In genomic region chr6:57097596-57097995, GRCh38 we compare ENCODE assay signal across 23 cellular contexts. TPM values are rescaled to one million over a fixed set of nuclear protein-coding genes. Genes with fewer than 3 reads are reported as not detected.
DNase-seq lines count a peak whose midpoint lies in the region; ATAC-seq and TF ChIP-seq lines count a peak whose summit lies in the region.
"Had no signal": no experiment of that assay in that cellular context is flagged by ENCODE, and none has a peak within 500 bp of the region (broad histone marks: within the 10 kb centered on the region; RNA-seq: fewer than 3 reads in every experiment).

No MANE protein-coding gene starts in this region.

- no peak for DNase-seq in SK-N-SH
- peak; percentile 17 for DNase-seq in brain microvascular endothelial cell
- DNase-seq in hepatocyte (ENCODE audit: low spot score) = no peak
- no peak for DNase-seq in smooth muscle cell (lab: John Stamatoyannopoulos, UW; ENCODE audit: unreplicated experiment)
- no peak for DNase-seq in T-helper 9 cell
- DNase-seq: activated CD4-positive, CD25-positive, alpha-beta regulatory T cell treated with anti-CD3 and anti-CD28 coated beads, Interleukin-2, amount 50 U/mL, for 72 hours; activated naive CD8-positive, alpha-beta T cell treated with anti-CD3 and anti-CD28 coated beads, Interleukin-2, amount 50 U/mL, for 24 hours; H7; heart left ventricle; lower lobe of right lung; naive thymus-derived CD8-positive, alpha-beta T cell; NCI-H2029; NCI-H446 had no signal

- CTCF ChIA-PET in SK-N-SH (lab: Yijun Ruan, JAX) = interaction anchor here (1.3 kb wide), 1 partner anchor 194 kb away, joined by 3 read pairs; no protein-coding TSS in a partner anchor

- H3K4me2 ChIP-seq in SK-N-SH (no peak overlapping the region), hepatocyte (no peak overlapping the region), smooth muscle cell (peak overlapping the region; percentile 35)
- H3K4me2 ChIP-seq: BLaER1 had no signal

- H3K27me3 ChIP-seq in SK-N-SH (ENCODE audit: insufficient read depth) = no peaks in the 10 kb centered on the region
- H3K27me3 ChIP-seq in brain microvascular endothelial cell (replicated peaks) = no peaks in the 10 kb centered on the region
- H3K27me3 ChIP-seq in hepatocyte = no peaks in the 10 kb centered on the region
- H3K27me3 ChIP-seq in smooth muscle cell (ENCODE audit: low read depth) = no peaks in the 10 kb centered on the region
- H3K27me3 ChIP-seq: BLaER1, esophagus muscularis mucosa, heart left ventricle had no signal

- TF ChIP-seq RAD21 in SK-N-SH (IDR thresholded peaks at IDR 0.05; ENCODE audit: low read length) = no peak

- TF ChIP-seq EP300 in SK-N-SH (IDR thresholded peaks at IDR 0.05; ENCODE audit: borderline replicate concordance in 1 of 2, low read depth in 1 of 2, low read length in 1 of 2) = no peak

- peaks cover 70 to 75% of the 10 kb centered on the region in 2 experiments for H3K36me3 ChIP-seq in SK-N-SH (replicated peaks in 1 of 2; ENCODE audit: control insufficient read depth in 1 of 2, insufficient read depth in 2 of 2, low read length in 1 of 2)
- peaks cover 49% of the 10 kb centered on the region for H3K36me3 ChIP-seq in brain microvascular endothelial cell (replicated peaks)
- H3K36me3 ChIP-seq in hepatocyte (replicated peaks; ENCODE audit: insufficient read depth, low read depth) = peaks cover 4% of the 10 kb centered on the region
- peaks cover 39% of the 10 kb centered on the region for H3K36me3 ChIP-seq in smooth muscle cell (ENCODE audit: low read depth)

- H3K79me2 ChIP-seq in SK-N-SH (ENCODE audit: insufficient read depth) (peaks cover 98% of the 10 kb centered on the region), hepatocyte (peaks cover 97% of the 10 kb centered on the region), smooth muscle cell (ENCODE audit: low read depth) (peaks cover 96% of the 10 kb centered on the region)

- H3K9ac ChIP-seq in SK-N-SH (no peak overlapping the region), smooth muscle cell (ENCODE audit: low read depth) (no peak overlapping the region)
- H3K9ac ChIP-seq: BLaER1, parathyroid adenoma had no signal

- TF ChIP-seq CTCF in SK-N-SH (IDR thresholded peaks at IDR 0.05) (no peak), brain microvascular endothelial cell (IDR thresholded peaks at IDR 0.05; ENCODE audit: low read depth, low read length, missing control alignments) (no peak), hepatocyte (IDR thresholded peaks at IDR 0.05; ENCODE audit: poor library complexity) (no peak), smooth muscle cell (IDR thresholded peaks at IDR 0.05; ENCODE audit: borderline replicate concordance, insufficient read depth, poor library complexity, severe bottlenecking) (no peak)

- H2AFZ ChIP-seq in SK-N-SH (ENCODE audit: low read depth) (no peak overlapping the region), hepatocyte (no peak overlapping the region), smooth muscle cell (ENCODE audit: low read depth) (no peak overlapping the region)
- H2AFZ ChIP-seq: parathyroid adenoma had no signal

- H3K9me2 ChIP-seq in SK-N-SH (no peaks in the 10 kb centered on the region), hepatocyte (replicated peaks; ENCODE audit: insufficient read depth) (no peaks in the 10 kb centered on the region)

- H3K9me3 ChIP-seq in SK-N-SH (no peaks in the 10 kb centered on the region), hepatocyte (ENCODE audit: low read depth) (no peaks in the 10 kb centered on the region), smooth muscle cell (replicated peaks; ENCODE audit: low read depth) (no peaks in the 10 kb centered on the region)
- H3K9me3 ChIP-seq: esophagus muscularis mucosa, heart left ventricle, lower lobe of right lung had no signal

- peaks cover 39% of the 10 kb centered on the region for H4K20me1 ChIP-seq in SK-N-SH (ENCODE audit: insufficient read depth)
- H4K20me1 ChIP-seq in hepatocyte (ENCODE audit: insufficient read depth, poor library complexity, severe bottlenecking) = peaks cover 47% of the 10 kb centered on the region
- H4K20me1 ChIP-seq in smooth muscle cell (ENCODE audit: low read depth) = peaks cover 93% of the 10 kb centered on the region

- 90% methylated on average over 1 of the region's 1 CpG for WGBS in SK-N-SH (ENCODE audit: low lambda C conversion rate)
- 74% methylated on average over 1 of the region's 1 CpG for WGBS in hepatocyte (ENCODE audit: low lambda C conversion rate, missing lambda C conversion rate)
- WGBS in smooth muscle cell (ENCODE audit: low lambda C conversion rate) = 86% methylated on average over 1 of the region's 1 CpG

- H3K27ac ChIP-seq in SK-N-SH (ENCODE audit: low read depth in 2 of 2, low read length in 1 of 2) (0 out of 4 replicates have a peak overlapping the region, but pooled peaks of 1 of the 2 experiments have one; percentile 9), brain microvascular endothelial cell (no peak overlapping the region), hepatocyte (peak overlapping the region; percentile 25), smooth muscle cell (ENCODE audit: low read depth) (peak overlapping the region; percentile 71)
- H3K27ac ChIP-seq: 22Rv1, BLaER1, esophagus muscularis mucosa, heart left ventricle, lower lobe of right lung, parathyroid adenoma, SK-N-MC had no signal

- POLR2A ChIA-PET in SK-N-SH (lab: Yijun Ruan, JAX) = no interaction called here

- H3K4me1 ChIP-seq in SK-N-SH (ENCODE audit: control insufficient read depth in 1 of 2, insufficient read depth in 2 of 2, low read depth in 1 of 2, low read length in 1 of 2) = peaks cover 7 to 9% of the 10 kb centered on the region in 2 experiments; a peak in 2 of 4 replicates
- H3K4me1 ChIP-seq in hepatocyte (ENCODE audit: insufficient read depth) = peaks cover 10% of the 10 kb centered on the region
- H3K4me1 ChIP-seq in smooth muscle cell (ENCODE audit: low read depth) = peaks cover 19% of the 10 kb centered on the region

- 0 out of 3 replicates have a peak, but pooled peaks have one; percentile 24 for ATAC-seq in SK-N-SH treated with all-trans-retinoic acid at 6 μM for 48 hours
- no peak for ATAC-seq in HG03442 (IDR thresholded peaks at IDR 0.05; ENCODE audit: unreplicated experiment)
- ATAC-seq in GM19324 (IDR thresholded peaks at IDR 0.05; ENCODE audit: low FRiP score, unreplicated experiment) = no peak
- ATAC-seq: activated naive CD8-positive, alpha-beta T cell treated with anti-CD3 and anti-CD28 coated beads, Interleukin-2, amount 50 U/mL, for 24 hours; activated T-helper 17 cell treated with anti-CD3 and anti-CD28 coated beads, Interleukin-2, amount 50 U/mL, for 72 hours; GM12878; heart left ventricle; naive thymus-derived CD8-positive, alpha-beta T cell had no signal

- H3F3A ChIP-seq in SK-N-SH (replicated peaks; ENCODE audit: insufficient read depth) = no peaks in the 10 kb centered on the region
- no peaks in the 10 kb centered on the region for H3F3A ChIP-seq in smooth muscle cell (ENCODE audit: low read depth)

- no peak overlapping the region for H3K4me3 ChIP-seq in SK-N-SH (ENCODE audit: low read depth in 2 of 2, low read length in 1 of 2)
- H3K4me3 ChIP-seq in brain microvascular endothelial cell (ENCODE audit: low read depth, low read length) = no peak overlapping the region
- H3K4me3 ChIP-seq in hepatocyte = no peak overlapping the region
- H3K4me3 ChIP-seq in smooth muscle cell = no peak overlapping the region
- H3K4me3 ChIP-seq: BLaER1, esophagus muscularis mucosa, GM12878, heart left ventricle, lower lobe of right lung, SK-N-MC had no signal

- in situ Hi-C loops in brain microvascular endothelial cell (cut with HindIII; ENCODE audit: low pct_ligation_motif_present, low sequenced_read_pairs) = no loop called here

TF ChIP-seq in SK-N-SH treated with all-trans-retinoic acid at 6 μM for 48 hours, 23 proteins besides CTCF, POLR2A, EP300 and RAD21:
- TF ChIP-seq RARB (CRISPR knock-in tag; IDR thresholded peaks at IDR 0.05) = no peak
- TF ChIP-seq, protein P1, sequence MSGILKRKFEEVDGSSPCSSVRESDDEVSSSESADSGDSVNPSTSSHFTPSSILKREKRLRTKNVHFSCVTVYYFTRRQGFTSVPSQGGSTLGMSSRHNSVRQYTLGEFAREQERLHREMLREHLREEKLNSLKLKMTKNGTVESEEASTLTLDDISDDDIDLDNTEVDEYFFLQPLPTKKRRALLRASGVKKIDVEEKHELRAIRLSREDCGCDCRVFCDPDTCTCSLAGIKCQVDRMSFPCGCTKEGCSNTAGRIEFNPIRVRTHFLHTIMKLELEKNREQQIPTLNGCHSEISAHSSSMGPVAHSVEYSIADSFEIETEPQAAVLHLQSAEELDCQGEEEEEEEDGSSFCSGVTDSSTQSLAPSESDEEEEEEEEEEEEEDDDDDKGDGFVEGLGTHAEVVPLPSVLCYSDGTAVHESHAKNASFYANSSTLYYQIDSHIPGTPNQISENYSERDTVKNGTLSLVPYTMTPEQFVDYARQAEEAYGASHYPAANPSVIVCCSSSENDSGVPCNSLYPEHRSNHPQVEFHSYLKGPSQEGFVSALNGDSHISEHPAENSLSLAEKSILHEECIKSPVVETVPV (CRISPR knock-in tag; IDR thresholded peaks at IDR 0.05) = no peak

TF ChIP-seq in SK-N-SH, 30 proteins besides CTCF, POLR2A, EP300 and RAD21 (continues in another document):
- TF ChIP-seq TEAD4 (IDR thresholded peaks at IDR 0.05; ENCODE audit: borderline replicate concordance, insufficient read depth) (no peak), FOXJ3 (CRISPR knock-in tag; IDR thresholded peaks at IDR 0.05) (no peak), SIN3A (IDR thresholded peaks at IDR 0.05; ENCODE audit: borderline replicate concordance, low read depth, low read length) (no peak), EZH2phosphoT487 (IDR thresholded peaks at IDR 0.05; ENCODE audit: borderline replicate concordance, low read depth) (no peak), MXI1 (IDR thresholded peaks at IDR 0.05; ENCODE audit: low read depth, low read length) (no peak)

RNA-seq across cellular contexts. Expression of gene ZNF451, which starts 7.6 kb away (rescaled TPM):
- 8.5 and 11.1 TPM in 2 replicates for polyA plus RNA-seq in SK-N-SH (2012; rRNA removed)
- polyA plus RNA-seq in SK-N-SH (2012; cell fraction: cytosol; rRNA removed) = 9.4 and 9.8 TPM in 2 replicates
- polyA plus RNA-seq in SK-N-SH (2012; cell fraction: nucleus; rRNA removed) = 17.4 and 24.1 TPM in 2 replicates
- total RNA-seq in hepatocyte = 53.1 and 63.4 TPM in 2 replicates
- 12.1 and 15.8 TPM in 2 replicates for polyA plus RNA-seq in hepatocyte
- total RNA-seq in smooth muscle cell = 76.5 and 87.8 TPM in 2 replicates
- 21.1 and 23.6 TPM in 2 replicates for polyA plus RNA-seq in smooth muscle cell

RNA-seq across cellular contexts. Expression of gene KIAA1586, which starts 51.1 kb away (rescaled TPM):
- polyA plus RNA-seq in SK-N-SH (2012; rRNA removed) (3.0 and 3.2 TPM in 2 replicates), hepatocyte (11.5 and 11.9 TPM in 2 replicates), smooth muscle cell (10.1 and 14.7 TPM in 2 replicates)
- polyA plus RNA-seq in SK-N-SH (2012; cell fraction: cytosol; rRNA removed) = 4.4 and 7.3 TPM in 2 replicates
- polyA plus RNA-seq in SK-N-SH (2012; cell fraction: nucleus; rRNA removed) = 1.5 and 2.7 TPM in 2 replicates
- total RNA-seq in hepatocyte (17.9 and 18.6 TPM in 2 replicates), smooth muscle cell (13.1 and 19.7 TPM in 2 replicates)
